In genomic region chr5:162929104-162929503, GRCh38 we compare ENCODE assay signal across 10 cellular contexts.
"Had no signal": no experiment of that assay in that cellular context is flagged by ENCODE, and none has a peak within 500 bp of the region (broad histone marks: within the 10 kb centered on the region; RNA-seq: fewer than 3 reads in every experiment).

No MANE protein-coding gene starts in this region.

- H3K27ac ChIP-seq: GM23248 had no signal

- H3K9me3 ChIP-seq: HAP-1 had no signal

- FAIRE-seq: H1, H54 had no signal

- ATAC-seq: GM23338, HCT116 had no signal

- H3K4me1 Mint-ChIP-seq: GM23338 had no signal

- H2AFZ ChIP-seq: GM23248, GM23338 had no signal

- H3K36me3 ChIP-seq: HAP-1 had no signal

- DNase-seq: GM23248, GOT3, H7, HCEC 1CT, HFFc6 had no signal

- H3K4me3 Mint-ChIP-seq: GM23338, HFFc6 had no signal

- H3K4me2 ChIP-seq: GM23338 had no signal

- H3K9ac ChIP-seq: GM23248 had no signal

- H3K4me3 ChIP-seq: GM23248, GM23338, HAP-1 had no signal

- H3K27ac Mint-ChIP-seq: GM23338, HFFc6 had no signal

- H3K4me1 ChIP-seq: HAP-1 had no signal
